1 cellular context compared by ENCODE assay signal in the genomic region with DNA sequence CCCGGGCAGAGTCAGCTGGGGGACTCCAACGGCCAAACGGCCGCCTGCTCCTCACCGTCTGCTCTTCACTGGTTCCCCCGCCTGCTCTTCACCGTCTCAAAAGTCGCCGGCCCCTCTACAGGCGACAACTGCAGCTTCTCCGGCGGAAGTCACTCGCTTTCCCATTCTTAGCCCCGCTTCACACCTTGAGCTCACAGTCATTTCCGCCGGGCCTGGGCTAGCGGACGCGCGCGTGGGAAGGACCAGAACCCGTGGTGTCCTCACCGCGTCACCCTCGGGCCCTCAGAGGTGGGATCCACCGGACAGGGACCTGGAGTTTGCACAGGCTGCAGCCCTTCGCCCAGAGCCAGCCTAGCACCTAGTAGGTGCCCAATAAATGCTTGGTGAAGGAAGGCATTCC.
TF ChIP-seq lines count a peak whose summit lies in the region.

No MANE protein-coding gene starts in this region.

TF ChIP-seq in IMR-90, 13 proteins besides CTCF, POLR2A, EP300 and RAD21 (continued from another document):
- TF ChIP-seq, protein P1, sequence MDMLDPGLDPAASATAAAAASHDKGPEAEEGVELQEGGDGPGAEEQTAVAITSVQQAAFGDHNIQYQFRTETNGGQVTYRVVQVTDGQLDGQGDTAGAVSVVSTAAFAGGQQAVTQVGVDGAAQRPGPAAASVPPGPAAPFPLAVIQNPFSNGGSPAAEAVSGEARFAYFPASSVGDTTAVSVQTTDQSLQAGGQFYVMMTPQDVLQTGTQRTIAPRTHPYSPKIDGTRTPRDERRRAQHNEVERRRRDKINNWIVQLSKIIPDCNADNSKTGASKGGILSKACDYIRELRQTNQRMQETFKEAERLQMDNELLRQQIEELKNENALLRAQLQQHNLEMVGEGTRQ (IDR thresholded peaks at IDR 0.05; ENCODE audit: low read depth, low read length) = no peak
- TF ChIP-seq NFE2L2 (IDR thresholded peaks at IDR 0.05; ENCODE audit: low read depth, low read length) = no peak
